15 cellular contexts compared by ENCODE assay signal in genomic region chr10:88066876-88067275, GRCh38.
A peak's percentile ranks its signal among the peaks of the same experiment; 100 is the strongest.
DNase-seq lines count a peak whose midpoint lies in the region; ATAC-seq and TF ChIP-seq lines count a peak whose summit lies in the region.
"Had no signal": no experiment of that assay in that cellular context is flagged by ENCODE, and none has a peak within 500 bp of the region (broad histone marks: within the 10 kb centered on the region; RNA-seq: fewer than 3 reads in every experiment).

No MANE protein-coding gene starts in this region.

- H3K27me3 ChIP-seq in GM06990 (replicated peaks; ENCODE audit: control insufficient read depth, insufficient read depth, low read length): no peaks in the 10 kb centered on the region
- H3K27me3 ChIP-seq in testis: no peaks in the 10 kb centered on the region

- peak; percentile 32 to 41 for ATAC-seq in naive thymus-derived CD8-positive, alpha-beta T cell
- no peak for ATAC-seq in GM19395 (IDR thresholded peaks at IDR 0.05; ENCODE audit: unreplicated experiment)
- ATAC-seq: activated CD8-positive, alpha-beta memory T cell treated with anti-CD3 and anti-CD28 coated beads, Interleukin-2, amount 10 ng/mL, durations not matched to agents 7 days and 5 days had no signal

- TF ChIP-seq CTCF in GM06990 (IDR thresholded peaks at IDR 0.05; ENCODE audit: insufficient read depth, low read length, poor library complexity, severe bottlenecking): no peak
- TF ChIP-seq CTCF in testis (IDR thresholded peaks at IDR 0.05): no peak

- no peak overlapping the region for H3K27ac ChIP-seq in testis

- peaks cover 63% of the 10 kb centered on the region for H3K4me1 Mint-ChIP-seq in activated naive CD8-positive, alpha-beta T cell treated with anti-CD3 and anti-CD28 coated beads for 36 hours
- peaks cover 37 to 97% (median 93%) of the 10 kb centered on the region in 4 donors for H3K4me1 Mint-ChIP-seq in naive thymus-derived CD8-positive, alpha-beta T cell

- intact Hi-C loops in testis (cut with DNase I; ENCODE audit: low total_unique reads): no loop called here

- 80 to 87% methylated on average over 6 of the region's 6 CpGs for WGBS in testis, 2 donors

- peaks cover 15% of the 10 kb centered on the region for H3K4me1 ChIP-seq in testis

- H3K27ac Mint-ChIP-seq in activated naive CD8-positive, alpha-beta T cell treated with anti-CD3 and anti-CD28 coated beads for 36 hours: peak overlapping the region; percentile 32
- H3K27ac Mint-ChIP-seq in naive thymus-derived CD8-positive, alpha-beta T cell: peak overlapping the region; percentile 90 to 99 (median 96)
- H3K27ac Mint-ChIP-seq: HFFc6, progenitor cell of endocrine pancreas had no signal

- peaks cover 4% of the 10 kb centered on the region for H3K36me3 Mint-ChIP-seq in activated naive CD8-positive, alpha-beta T cell treated with anti-CD3 and anti-CD28 coated beads for 36 hours
- no peaks in the 10 kb centered on the region for H3K36me3 Mint-ChIP-seq in naive thymus-derived CD8-positive, alpha-beta T cell

- TF ChIP-seq POLR2A in testis (IDR thresholded peaks at IDR 0.05) (no peak), erythroblast (IDR thresholded peaks at IDR 0.05; ENCODE audit: low read length) (no peak)

- H3K27me3 Mint-ChIP-seq in activated naive CD8-positive, alpha-beta T cell treated with anti-CD3 and anti-CD28 coated beads for 36 hours: no peaks in the 10 kb centered on the region
- H3K27me3 Mint-ChIP-seq in naive thymus-derived CD8-positive, alpha-beta T cell: no peaks in the 10 kb centered on the region
- H3K27me3 Mint-ChIP-seq: progenitor cell of endocrine pancreas had no signal

- H3K9me3 ChIP-seq in testis: no peaks in the 10 kb centered on the region

- peaks cover 5% of the 10 kb centered on the region for H3K9me3 Mint-ChIP-seq in activated naive CD8-positive, alpha-beta T cell treated with anti-CD3 and anti-CD28 coated beads for 36 hours
- peaks cover 0 to 9% (median 0%) of the 10 kb centered on the region in 9 donors for H3K9me3 Mint-ChIP-seq in naive thymus-derived CD8-positive, alpha-beta T cell
- H3K9me3 Mint-ChIP-seq: HFFc6 had no signal

- H3K4me3 Mint-ChIP-seq in activated naive CD8-positive, alpha-beta T cell treated with anti-CD3 and anti-CD28 coated beads for 36 hours: peak overlapping the region; percentile 5
- H3K4me3 Mint-ChIP-seq in naive thymus-derived CD8-positive, alpha-beta T cell: peak overlapping the region in 9 of 10 donors; percentile 38 to 78 (median 61)
- H3K4me3 Mint-ChIP-seq: activated CD8-positive, alpha-beta memory T cell treated with anti-CD3 and anti-CD28 coated beads, Interleukin-2, amount 10 ng/mL, durations not matched to agents 7 days and 5 days; HFFc6 had no signal

- H3K4me3 ChIP-seq in GM06990 (replicated peaks; ENCODE audit: low read depth, low read length): no peak overlapping the region
- no peak overlapping the region for H3K4me3 ChIP-seq in testis

- POLR2A ChIA-PET in naive thymus-derived CD8-positive, alpha-beta T cell (lab: Charles Lee): interaction anchor here (7.6 kb wide), 1 partner anchor 204 kb away, joined by 65 read pairs; the partner anchor contains the start of genes KLLN and PTEN

- H3K36me3 ChIP-seq in GM06990 (ENCODE audit: control insufficient read depth, insufficient read depth, low read length) (no peaks in the 10 kb centered on the region), testis (ENCODE audit: low read depth, missing control alignments) (no peaks in the 10 kb centered on the region)

- peak; percentile 53 for DNase-seq in GM06990 (ENCODE audit: extremely low read depth, insufficient read length)
- peak; percentile 98 to 99 for DNase-seq in Kasumi-1 (lab: John Stamatoyannopoulos, UW)
- no peak for DNase-seq in activated naive CD8-positive, alpha-beta T cell treated with anti-CD3 and anti-CD28 coated beads for 36 hours
- peak in 7 of 10 donors; percentile 19 to 72 (median 37) for DNase-seq in naive thymus-derived CD8-positive, alpha-beta T cell
- DNase-seq in testis: no peak
- DNase-seq in erythroblast (lab: John Stamatoyannopoulos, UW): no peak
- DNase-seq in LoVo (ENCODE audit: low spot score): no peak
- DNase-seq: activated CD8-positive, alpha-beta memory T cell treated with anti-CD3 and anti-CD28 coated beads, Interleukin-2, amount 10 ng/mL, durations not matched to agents 7 days and 5 days; EL; HFFc6; kidney; NCI-H1930; SHP77 treated with DMSO at 0.1 percent for 48 hours had no signal

Comparison
In these comparisons a context has a peak if more than half of its experiments do, and no peak if none do; other contexts are left out.
1. DNase-seq: peak in GM06990 (single experiment), Kasumi-1 (2 of 2) and naive thymus-derived CD8-positive, alpha-beta T cell (7 of 10); none in activated naive CD8-positive, alpha-beta T cell treated with anti-CD3 and anti-CD28 coated beads for 36 hours (single experiment), testis (single experiment), erythroblast (0 of 2) and LoVo (single experiment).